In the genomic region with DNA sequence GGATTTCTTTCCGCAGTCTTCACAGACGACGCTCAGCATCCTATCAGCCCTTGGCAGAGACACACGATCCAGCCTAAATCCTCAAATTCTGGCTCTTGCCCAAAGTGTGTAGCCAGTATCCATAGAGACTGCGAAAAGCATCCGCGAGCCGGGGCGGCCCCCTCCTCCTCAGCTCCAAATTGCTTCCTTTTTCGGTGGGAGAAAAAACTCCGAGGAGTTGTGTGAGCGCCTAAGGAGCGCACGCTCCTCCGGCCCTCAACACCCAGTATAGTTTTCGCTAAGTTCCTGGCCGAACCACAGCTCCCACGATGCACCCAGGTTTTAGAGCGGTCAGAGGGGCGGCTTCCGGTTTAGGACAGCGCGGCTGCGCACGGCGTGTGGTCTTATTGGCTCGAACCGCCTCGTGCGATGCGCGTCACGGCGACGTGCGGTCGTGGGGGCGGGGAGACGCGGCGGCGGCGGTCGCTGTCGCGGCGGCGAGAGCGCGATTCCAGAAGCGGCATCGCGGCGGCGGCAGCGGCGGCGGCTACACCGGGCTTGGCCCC, we compare ENCODE assay signal across 8 cellular contexts. TPM values are rescaled to one million over a fixed set of nuclear protein-coding genes. Genes with fewer than 3 reads are reported as not detected.
DNase-seq lines count a peak whose midpoint lies in the region; ATAC-seq, FAIRE-seq and TF ChIP-seq lines count a peak whose summit lies in the region.

ADIPOR2 (plus strand) TSS at position 493 of the 545 bp plus-strand sequence. CDS start 63,274 bp downstream, outside the sequence.

- ATAC-seq in HG03442 (IDR thresholded peaks at IDR 0.05; ENCODE audit: unreplicated experiment), result peak; percentile 92
- ATAC-seq in activated CD4-positive, alpha-beta T cell treated with anti-CD3 and anti-CD28 coated beads for 36 hours, result peak; percentile 99

- H3K4me3 Mint-ChIP-seq in activated CD4-positive, alpha-beta T cell treated with anti-CD3 and anti-CD28 coated beads for 36 hours, result peak within 1 kb of the TSS; percentile 95

- H3K4me1 Mint-ChIP-seq in activated CD4-positive, alpha-beta T cell treated with anti-CD3 and anti-CD28 coated beads for 36 hours, result peaks cover 47% of the 10 kb centered on the region

- no peaks in the 10 kb centered on the region for H3K9me3 ChIP-seq in BE2C

- TF ChIP-seq CTCF in BE2C (IDR thresholded peaks at IDR 0.05; ENCODE audit: low read depth, low read length) (no peak), choroid plexus epithelial cell (conservative IDR thresholded peaks at IDR 0.05; ENCODE audit: low read depth, low read length) (no peak)

- POLR2A ChIA-PET in activated CD4-positive, alpha-beta T cell treated with anti-CD3 and anti-CD28 coated beads for 36 hours (lab: Charles Lee), result interaction anchor here (0.5 to 1.6 kb wide), 5 partner anchors 9 to 89 kb away, joined by 3 to 7 read pairs (median 3); no protein-coding TSS in a partner anchor

- no peaks in the 10 kb centered on the region for H3K4me1 ChIP-seq in BE2C

- DNase-seq in BE2C (peak; percentile 97), GM19239 (ENCODE audit: insufficient read length, low spot score) (peak; percentile 86), NCI-H524 (lab: John Stamatoyannopoulos, UW) (peak; percentile 93 to 97), choroid plexus epithelial cell (ENCODE audit: low read depth) (peak; percentile 98), kidney glomerular epithelial cell (lab: John Stamatoyannopoulos, UW) (peak; percentile 81)
- DNase-seq in activated CD4-positive, alpha-beta T cell treated with anti-CD3 and anti-CD28 coated beads for 36 hours, result peak; percentile 96
- peak; percentile 90 to 92 for DNase-seq in stimulated activated CD4-positive, alpha-beta T cell treated with anti-CD3 and anti-CD28 coated beads, Interleukin-15, amount 100 ng/mL, for 48 hours (ENCODE audit: low read depth in 2 of 2)

- H3K4me3 ChIP-seq in BE2C (ENCODE audit: low read depth, low read length) (peak within 1 kb of the TSS; percentile 77), choroid plexus epithelial cell (ENCODE audit: low read depth, low read length) (peak within 1 kb of the TSS; percentile 76)

- H3K27me3 Mint-ChIP-seq in activated CD4-positive, alpha-beta T cell treated with anti-CD3 and anti-CD28 coated beads for 36 hours, result peaks cover 3% of the 10 kb centered on the region

- intact Hi-C loops in activated CD4-positive, alpha-beta T cell treated with anti-CD3 and anti-CD28 coated beads for 36 hours (cut with DNase I, micrococcal nuclease), result loop anchor here (1.0 to 10.0 kb wide), 9 partner anchors 29 to 1104 kb away; partner anchors contain the start of genes FBXL14 (in 2 of the 2), DCP1B (in 1 of the 2), FKBP4 (in 1 of the 2) and WNK1 (in 1 of the 2)

- H3K36me3 ChIP-seq in BE2C, result no peaks in the 10 kb centered on the region

- peak; percentile 93 for FAIRE-seq in GM19239 (lab: Jason Lieb, UNC)

- peaks cover 11% of the 10 kb centered on the region for H3K36me3 Mint-ChIP-seq in activated CD4-positive, alpha-beta T cell treated with anti-CD3 and anti-CD28 coated beads for 36 hours (ENCODE audit: low read depth)

- CTCF ChIA-PET in activated CD4-positive, alpha-beta T cell treated with anti-CD3 and anti-CD28 coated beads for 36 hours (lab: Charles Lee), result interaction anchor here (0.6 to 3.2 kb wide), 8 partner anchors 9 to 251 kb away, joined by 3 to 19 read pairs (median 3); no protein-coding TSS in a partner anchor

- no peaks in the 10 kb centered on the region for H3K9me3 Mint-ChIP-seq in activated CD4-positive, alpha-beta T cell treated with anti-CD3 and anti-CD28 coated beads for 36 hours (ENCODE audit: low read depth)

- no peaks in the 10 kb centered on the region for H3K27me3 ChIP-seq in BE2C

- H3K27ac Mint-ChIP-seq in activated CD4-positive, alpha-beta T cell treated with anti-CD3 and anti-CD28 coated beads for 36 hours, result peak within 1 kb of the TSS; percentile 97

RNA-seq across cellular contexts. Expression of gene ADIPOR2, which starts in this region (rescaled TPM):
- 41.9 TPM for polyA plus RNA-seq in BE2C (2012; ENCODE audit: insufficient read depth, insufficient read length, low read depth)
- total RNA-seq in activated CD4-positive, alpha-beta T cell treated with anti-CD3 and anti-CD28 coated beads for 36 hours, result 10 to 100 TPM; 51.7 to 52.6 TPM

Comparison
In these comparisons a context has a peak if more than half of its experiments do, and no peak if none do; other contexts are left out.
1. Peak in every context shown above with its lines: DNase-seq, ATAC-seq and H3K4me3 ChIP-seq.